In the genomic region with DNA sequence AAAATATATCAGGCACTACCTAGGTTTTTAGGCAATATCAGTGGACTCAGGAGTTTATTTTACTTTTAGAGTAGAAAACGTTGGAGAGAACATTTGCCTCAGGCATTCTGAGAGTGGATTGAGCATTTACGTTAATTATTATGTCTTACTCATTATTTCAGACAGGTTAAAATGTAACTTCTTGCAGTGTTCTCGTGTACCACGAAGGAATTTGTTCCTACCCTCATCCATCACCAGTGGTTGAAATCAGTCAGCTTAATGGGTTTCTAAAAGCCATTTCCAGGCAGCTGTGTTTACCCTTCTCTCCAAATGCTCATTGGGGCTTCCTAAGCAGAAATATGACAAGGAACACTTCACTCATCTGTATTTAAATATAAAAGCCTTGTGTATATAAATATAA, we compare ENCODE assay signal across 16 cellular contexts. TPM values are rescaled to one million over a fixed set of nuclear protein-coding genes. Genes with fewer than 3 reads are reported as not detected.
DNase-seq lines count a peak whose midpoint lies in the region; ATAC-seq, FAIRE-seq and TF ChIP-seq lines count a peak whose summit lies in the region.
"Had no signal": no experiment of that assay in that cellular context is flagged by ENCODE, and none has a peak within 500 bp of the region (broad histone marks: within the 10 kb centered on the region; RNA-seq: fewer than 3 reads in every experiment).

No MANE protein-coding gene starts in this region.

- H3K9ac ChIP-seq in astrocyte (ENCODE audit: low read length) = no peak overlapping the region
- H3K9ac ChIP-seq: GM23248 had no signal

- H3K36me3 Mint-ChIP-seq in astrocyte (ENCODE audit: low read depth, unreplicated experiment) (peaks cover 1% of the 10 kb centered on the region), progenitor cell of endocrine pancreas (ENCODE audit: insufficient read depth) (no peaks in the 10 kb centered on the region)

- H4K20me1 ChIP-seq in astrocyte (ENCODE audit: insufficient read depth, low read length) = no peaks in the 10 kb centered on the region

- no peaks in the 10 kb centered on the region for H3K36me3 ChIP-seq in astrocyte (ENCODE audit: insufficient read depth, low read length)

- H3K4me1 Mint-ChIP-seq in astrocyte (ENCODE audit: low read depth, unreplicated experiment) (peaks cover 2% of the 10 kb centered on the region), progenitor cell of endocrine pancreas (ENCODE audit: low read depth) (peaks cover 36% of the 10 kb centered on the region)
- H3K4me1 Mint-ChIP-seq: IgD-negative memory B cell had no signal

- TF ChIP-seq CTCF in astrocyte (IDR thresholded peaks at IDR 0.05; ENCODE audit: insufficient read depth, low read depth, low read length) (no peak), progenitor cell of endocrine pancreas (IDR thresholded peaks at IDR 0.05; ENCODE audit: unreplicated experiment) (no peak), GM10248 (IDR thresholded peaks at IDR 0.05; ENCODE audit: control extremely low read depth, extremely low read depth, low read depth, missing control alignments) (no peak)

- H2AFZ ChIP-seq in astrocyte (ENCODE audit: low read depth, low read length) = no peak overlapping the region
- H2AFZ ChIP-seq: GM23248 had no signal

- no peaks in the 10 kb centered on the region for H3K9me3 Mint-ChIP-seq in astrocyte (ENCODE audit: unreplicated experiment)
- peaks cover 4% of the 10 kb centered on the region for H3K9me3 Mint-ChIP-seq in progenitor cell of endocrine pancreas (ENCODE audit: low read depth)
- H3K9me3 Mint-ChIP-seq: IgD-negative memory B cell had no signal

- no peaks in the 10 kb centered on the region for H3K9me3 ChIP-seq in astrocyte (ENCODE audit: insufficient read depth, low read depth, low read length)

- H3K4me1 ChIP-seq in astrocyte (ENCODE audit: insufficient read depth, low read length) = no peaks in the 10 kb centered on the region

- no peak overlapping the region for H3K27ac ChIP-seq in astrocyte (ENCODE audit: low read depth, low read length)
- H3K27ac ChIP-seq: GM23248, RWPE1 had no signal

- ATAC-seq in HG03139 (IDR thresholded peaks at IDR 0.05; ENCODE audit: unreplicated experiment) = no peak
- ATAC-seq: right cardiac atrium had no signal

- POLR2A ChIA-PET in GM10248 (lab: Yijun Ruan, JAX) = no interaction called here

- no peak overlapping the region for H3K4me2 ChIP-seq in astrocyte (ENCODE audit: low read length)

- H3K27ac Mint-ChIP-seq in astrocyte (ENCODE audit: unreplicated experiment) = no peak overlapping the region
- peak overlapping the region; percentile 1 for H3K27ac Mint-ChIP-seq in progenitor cell of endocrine pancreas
- H3K27ac Mint-ChIP-seq: IgD-negative memory B cell had no signal

- peaks cover 3% of the 10 kb centered on the region for H3K27me3 ChIP-seq in astrocyte (ENCODE audit: insufficient read depth, low read length)

- no peak overlapping the region for H3K4me3 ChIP-seq in astrocyte (ENCODE audit: insufficient read depth, low read depth, low read length)
- H3K4me3 ChIP-seq: GM23248 had no signal

- H3K27me3 Mint-ChIP-seq in astrocyte (ENCODE audit: low read depth, unreplicated experiment) (no peaks in the 10 kb centered on the region), progenitor cell of endocrine pancreas (peaks cover 17% of the 10 kb centered on the region)

- DNase-seq in H4 (ENCODE audit: low spot score) (peak; percentile 44), NCI-H146 (lab: John Stamatoyannopoulos, UW) (peak; percentile 55), astrocyte (ENCODE audit: low read depth) (peak; percentile 10), progenitor cell of endocrine pancreas (ENCODE audit: low spot score, unreplicated experiment) (no peak), foreskin melanocyte (no peak), GM10248 (ENCODE audit: extremely low spot score) (no peak)
- DNase-seq: activated gamma-delta T cell, anterior cingulate cortex, DND-41, GM23248, right cardiac atrium, substantia nigra, T-helper 1 cell had no signal

- no peak for FAIRE-seq in astrocyte (lab: Jason Lieb, UNC)

- no peaks in the 10 kb centered on the region for H3K79me2 ChIP-seq in astrocyte (ENCODE audit: insufficient read depth, low read length)

- H3K4me3 Mint-ChIP-seq in astrocyte (ENCODE audit: unreplicated experiment) = no peak overlapping the region
- no peak overlapping the region for H3K4me3 Mint-ChIP-seq in progenitor cell of endocrine pancreas (ENCODE audit: low read depth)
- H3K4me3 Mint-ChIP-seq: IgD-negative memory B cell had no signal

- CTCF ChIA-PET in GM10248 (lab: Yijun Ruan, JAX) = interaction anchor here (1.8 kb wide), 1 partner anchor 14 kb away, joined by 6 read pairs; no protein-coding TSS in a partner anchor

RNA-seq across cellular contexts. Expression of gene LDHB, which starts 9.1 kb away (rescaled TPM):
- total RNA-seq in H4 (2014; rRNA removed; shearing (Covaris generic)) = 1,752 TPM in 2 replicates
- total RNA-seq in astrocyte (698 and 775 TPM in 2 replicates), progenitor cell of endocrine pancreas (1,628 and 1,645 TPM in 2 replicates)

Comparison
In these comparisons a context has a peak if more than half of its experiments do, and no peak if none do; other contexts are left out.
1. DNase-seq: peak in H4 (single experiment), NCI-H146 (single experiment) and astrocyte (single experiment); none in progenitor cell of endocrine pancreas (single experiment), foreskin melanocyte (single experiment) and GM10248 (single experiment).